In the genomic region with DNA sequence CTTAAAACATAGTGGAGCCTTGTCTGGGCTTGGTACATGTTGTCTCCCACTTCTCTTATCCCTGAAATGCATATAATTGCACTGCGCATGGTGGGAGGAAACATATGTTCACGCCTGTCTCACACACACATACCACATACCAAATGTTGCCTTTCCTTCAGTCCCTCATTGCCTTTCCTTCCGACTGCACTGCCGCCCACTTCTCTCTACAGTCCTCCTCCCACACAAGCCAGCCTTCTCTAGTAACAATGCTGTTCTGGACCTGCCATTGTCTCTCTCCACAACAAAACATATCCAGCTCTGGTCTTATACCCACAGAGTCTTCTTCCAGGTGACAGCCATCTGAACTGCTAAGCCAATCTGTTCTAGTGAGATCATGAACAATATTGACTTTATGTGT, we compare ENCODE assay signal across 27 cellular contexts.
"Had no signal": no experiment of that assay in that cellular context is flagged by ENCODE, and none has a peak within 500 bp of the region (broad histone marks: within the 10 kb centered on the region; RNA-seq: fewer than 3 reads in every experiment).

No MANE protein-coding gene starts in this region.

- H3K4me2 ChIP-seq: hepatocyte, neural progenitor cell had no signal

- H2AFZ ChIP-seq: hepatocyte, neural progenitor cell had no signal

- H3K4me1 ChIP-seq: lower lobe of right lung, neural progenitor cell, right atrium auricular region, suprapubic skin, uterus had no signal

- H3K9ac ChIP-seq: neural progenitor cell had no signal

- H3K4me3 ChIP-seq: hepatocyte, lower lobe of right lung, neural progenitor cell, ovary, right atrium auricular region, skin epidermis, suprapubic skin, thoracic aorta, tibial artery, uterus had no signal

- H3K4me3 Mint-ChIP-seq: naive B cell; natural killer cell; nephron progenitor cell; neural progenitor cell; stimulated activated naive B cell treated with anti-CD40 and anti-IgM and Interleukin-4, amounts not matched to agents 10 μg/mL and 1 μg/mL and 100 μg/mL, for 72 hours; type B pancreatic cell had no signal

- DNase-seq: islet precursor cell; lower lobe of right lung; mammary epithelial cell; mesenchymal stem cell; naive B cell; natural killer cell; nephron progenitor cell; ovary; stimulated activated CD4-positive, alpha-beta T cell treated with anti-CD3 and anti-CD28 coated beads, Interleukin-12 subunit alpha, Interleukin-12 subunit beta, amount 100 ng/mL, for 4 hours; stimulated activated CD4-positive, alpha-beta T cell treated with anti-CD3 and anti-CD28 coated beads, Interleukin-15, amount 100 ng/mL, for 24 hours; stimulated activated CD4-positive, alpha-beta T cell treated with anti-CD3 and anti-CD28 coated beads, Interleukin-2, amount 100 ng/mL, for 24 hours; stimulated activated CD4-positive, alpha-beta T cell treated with anti-CD3 and anti-CD28 coated beads, Interleukin-4, amount 100 ng/mL, for 1 hour; stimulated activated naive B cell treated with anti-CD40 and anti-IgM and Interleukin-4, amounts not matched to agents 10 μg/mL and 1 μg/mL and 100 μg/mL, for 72 hours; stimulated activated naive CD8-positive, alpha-beta T cell treated with anti-CD3 and anti-CD28 coated beads, Interleukin-15, Interleukin-2, amounts not matched to agents 100 U/mL and 50 U/mL, for 24 hours; tibial artery; uterus had no signal

- H3K27ac Mint-ChIP-seq: naive B cell; natural killer cell; nephron progenitor cell; neural progenitor cell; progenitor cell of endocrine pancreas; stimulated activated naive B cell treated with anti-CD40 and anti-IgM and Interleukin-4, amounts not matched to agents 10 μg/mL and 1 μg/mL and 100 μg/mL, for 72 hours; type B pancreatic cell had no signal

- H3K27me3 Mint-ChIP-seq: progenitor cell of endocrine pancreas had no signal

- H3K9me3 Mint-ChIP-seq: nephron progenitor cell; neural progenitor cell; stimulated activated naive B cell treated with anti-CD40 and anti-IgM and Interleukin-4, amounts not matched to agents 10 μg/mL and 1 μg/mL and 100 μg/mL, for 72 hours; type B pancreatic cell had no signal

- H3K4me1 Mint-ChIP-seq: naive B cell; natural killer cell; nephron progenitor cell; neural progenitor cell; stimulated activated naive B cell treated with anti-CD40 and anti-IgM and Interleukin-4, amounts not matched to agents 10 μg/mL and 1 μg/mL and 100 μg/mL, for 72 hours had no signal

- H3K79me2 ChIP-seq: hepatocyte had no signal

- H3K9me3 ChIP-seq: lower lobe of right lung, neutrophil, ovary, right atrium auricular region, suprapubic skin, thoracic aorta, tibial artery, uterus had no signal

- H3K27me3 ChIP-seq: hepatocyte, neural progenitor cell, neutrophil, ovary, right atrium auricular region, suprapubic skin, tibial artery, uterus had no signal

- H3K36me3 ChIP-seq: lower lobe of right lung, neural progenitor cell, neutrophil, ovary, right atrium auricular region, suprapubic skin, thoracic aorta, tibial artery, uterus had no signal

- H3K27ac ChIP-seq: hepatocyte, lower lobe of right lung, neural progenitor cell, neutrophil, ovary, right atrium auricular region, skin epidermis, suprapubic skin, thoracic aorta, tibial artery, uterus had no signal

- ATAC-seq: left lobe of liver; lower lobe of right lung; natural killer cell; sciatic nerve; stimulated activated naive B cell treated with anti-CD40 and anti-IgM and Interleukin-4, amounts not matched to agents 10 μg/mL and 1 μg/mL and 100 μg/mL, for 72 hours; stimulated activated naive CD8-positive, alpha-beta T cell treated with anti-CD3 and anti-CD28 coated beads, Interleukin-15, Interleukin-2, amounts not matched to agents 100 U/mL and 50 U/mL, for 24 hours had no signal
